16 cellular contexts compared by ENCODE assay signal in genomic region chr4:99402765-99403164, GRCh38. TPM values are rescaled to one million over a fixed set of nuclear protein-coding genes. Genes with fewer than 3 reads are reported as not detected.
DNase-seq lines count a peak whose midpoint lies in the region; ATAC-seq and TF ChIP-seq lines count a peak whose summit lies in the region.
"Had no signal": no experiment of that assay in that cellular context is flagged by ENCODE, and none has a peak within 500 bp of the region (broad histone marks: within the 10 kb centered on the region; RNA-seq: fewer than 3 reads in every experiment).

No MANE protein-coding gene starts in this region.

- TF ChIP-seq POLR2A in gastroesophageal sphincter (IDR thresholded peaks at IDR 0.05) (no peak), suprapubic skin (IDR thresholded peaks at IDR 0.05) (no peak)

- WGBS in gastroesophageal sphincter (ENCODE audit: low coverage in 1 of 2), 2 donors = 88 to 92% methylated on average over 2 to 3 of the region's 3 CpGs
- WGBS in suprapubic skin = 98% methylated on average over 3 of the region's 3 CpGs

- peak overlapping the region in 3 of 4 donors; percentile 67 to 71 (median 69) for H3K27ac ChIP-seq in gastroesophageal sphincter
- peak overlapping the region; percentile 8 for H3K27ac ChIP-seq in suprapubic skin
- H3K27ac ChIP-seq: cardiac muscle cell had no signal

- TF ChIP-seq EP300 in gastroesophageal sphincter (IDR thresholded peaks at IDR 0.05) = no peak
- TF ChIP-seq EP300 in suprapubic skin (IDR thresholded peaks at IDR 0.05) = no peak

- H3K9me3 ChIP-seq in gastroesophageal sphincter (peaks cover 0 to 4% (median 0%) of the 10 kb centered on the region in 3 donors), suprapubic skin (no peaks in the 10 kb centered on the region)

- no peaks in the 10 kb centered on the region for H3K27me3 ChIP-seq in gastroesophageal sphincter
- H3K27me3 ChIP-seq in suprapubic skin = no peaks in the 10 kb centered on the region
- H3K27me3 ChIP-seq: cardiac muscle cell had no signal

- DNase-seq in DMS53 (lab: John Stamatoyannopoulos, UW) (peak; percentile 28), DMS53 treated with DMSO at 0.1 percent for 48 hours (lab: John Stamatoyannopoulos, UW; ENCODE audit: unreplicated experiment) (no peak), NAMALWA (ENCODE audit: low spot score) (peak; percentile 2), suprapubic skin (ENCODE audit: low spot score in 2 of 2) (no peak)
- no peak for DNase-seq in effector CD4-positive, alpha-beta T cell
- DNase-seq in stimulated activated CD4-positive, alpha-beta T cell treated with anti-CD3 and anti-CD28 coated beads, Interleukin-4, amount 100 ng/mL, for 24 hours = no peak
- DNase-seq: 8988T; activated naive CD4-positive, alpha-beta T cell treated with Interleukin-2 at 50 U/mL for 16 hours; GF-D8; natural killer cell; stimulated activated CD4-positive, alpha-beta T cell treated with anti-CD3 and anti-CD28 coated beads, Interleukin-4, amount 100 ng/mL, for 1 hour had no signal

- H3K4me3 ChIP-seq in gastroesophageal sphincter = no peak overlapping the region
- H3K4me3 ChIP-seq in suprapubic skin = no peak overlapping the region
- H3K4me3 ChIP-seq: cardiac muscle cell had no signal

- ATAC-seq in gastroesophageal sphincter (no peak), GM21367 (IDR thresholded peaks at IDR 0.05; ENCODE audit: unreplicated experiment) (no peak)
- ATAC-seq: natural killer cell had no signal

- no peaks in the 10 kb centered on the region for H3K36me3 ChIP-seq in gastroesophageal sphincter
- H3K36me3 ChIP-seq in suprapubic skin = no peaks in the 10 kb centered on the region
- H3K36me3 ChIP-seq: cardiac muscle cell had no signal

- peaks cover 12 to 68% (median 12%) of the 10 kb centered on the region in 3 donors for H3K4me1 ChIP-seq in gastroesophageal sphincter
- H3K4me1 ChIP-seq in suprapubic skin = peaks cover 18% of the 10 kb centered on the region

- TF ChIP-seq CTCF in gastroesophageal sphincter (IDR thresholded peaks at IDR 0.05) = no peak
- TF ChIP-seq CTCF in suprapubic skin (IDR thresholded peaks at IDR 0.05) = no peak

RNA-seq across cellular contexts. Expression of gene ADH7, which starts 32.4 kb away (rescaled TPM):
- total RNA-seq in gastroesophageal sphincter (1 to 10 TPM in 2 of 4 donors, under 1 TPM in 1, not detected in 1; 0.13 to 9.9 (median 1.2) TPM), suprapubic skin (1 to 10 TPM in 2 of 4 donors, under 1 TPM in 2; 0.24 to 1.2 (median 0.76) TPM)
- total RNA-seq: cardiac muscle cell, glomerular endothelial cell, kidney epithelial cell, natural killer cell had no signal

RNA-seq across cellular contexts. Expression of gene ADH1C, which starts 50.2 kb away (rescaled TPM):
- total RNA-seq in gastroesophageal sphincter (10 to 100 TPM in 1 of 4 donors, 1 to 10 TPM in 3; 2.6 to 11.3 (median 7.2) TPM), suprapubic skin (1 to 10 TPM in 1 of 4 donors, under 1 TPM in 2, not detected in 1; 0.36 to 1.6 (median 0.64) TPM)
- total RNA-seq: cardiac muscle cell, glomerular endothelial cell, natural killer cell had no signal

Comparison
In these comparisons a context has a peak if more than half of its experiments do, and no peak if none do; other contexts are left out.
1. DNase-seq: peak in DMS53 (single experiment) and NAMALWA (single experiment); none in DMS53 treated with DMSO at 0.1 percent for 48 hours (single experiment), suprapubic skin (0 of 2), effector CD4-positive, alpha-beta T cell (single experiment) and stimulated activated CD4-positive, alpha-beta T cell treated with anti-CD3 and anti-CD28 coated beads, Interleukin-4, amount 100 ng/mL, for 24 hours (single experiment).